Comparison of ENCODE assay signal across 18 cellular contexts in the genomic region with DNA sequence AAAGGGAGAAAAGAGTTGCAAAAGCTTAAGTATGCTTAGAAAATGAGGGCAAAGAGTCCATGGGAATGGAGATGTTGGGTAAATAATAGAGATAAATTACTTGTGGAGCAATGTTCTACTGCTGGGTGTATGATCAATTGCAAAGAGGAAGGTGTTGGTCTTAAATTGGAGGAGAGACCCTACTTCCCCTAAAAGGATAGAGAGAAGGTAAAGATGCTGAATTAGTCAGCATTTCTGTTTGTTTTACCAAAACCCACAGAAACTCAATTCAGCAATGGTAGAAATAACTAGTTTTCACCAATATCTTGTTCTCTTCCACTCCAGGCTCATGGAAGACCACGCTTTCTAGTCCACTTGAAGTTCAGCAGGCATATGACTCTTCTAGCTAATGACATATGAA. TPM values are rescaled to one million over a fixed set of nuclear protein-coding genes. Genes with fewer than 3 reads are reported as not detected.
DNase-seq lines count a peak whose midpoint lies in the region; ATAC-seq and TF ChIP-seq lines count a peak whose summit lies in the region.
"Had no signal": no experiment of that assay in that cellular context is flagged by ENCODE, and none has a peak within 500 bp of the region (broad histone marks: within the 10 kb centered on the region; RNA-seq: fewer than 3 reads in every experiment).

No MANE protein-coding gene starts in this region.

- CTCF ChIA-PET in Caco-2 (lab: Charles Lee), result interaction anchor here (0.5 to 0.6 kb wide), 2 partner anchors 14 to 172 kb away, joined by 3 read pairs; no protein-coding TSS in a partner anchor

- no peaks in the 10 kb centered on the region for H3K9me3 Mint-ChIP-seq in Caco-2 (ENCODE audit: unreplicated experiment)
- H3K9me3 Mint-ChIP-seq: activated CD8-positive, alpha-beta T cell treated with anti-CD3 and anti-CD28 coated beads for 36 hours; activated naive CD8-positive, alpha-beta T cell treated with anti-CD3 and anti-CD28 coated beads, Interleukin-2, amount 50 U/mL, for 24 hours; natural killer cell treated with Interleukin-12 subunit alpha and Interleukin-12 subunit beta and Interleukin-15 and Interleukin-18, amount 100 ng/mL, for 72 hours had no signal

- peak; percentile 34 for ATAC-seq in GM18867 (IDR thresholded peaks at IDR 0.05; ENCODE audit: unreplicated experiment)
- ATAC-seq in GM21381 (IDR thresholded peaks at IDR 0.05; ENCODE audit: unreplicated experiment), result peak; percentile 46
- ATAC-seq in HG02870 (IDR thresholded peaks at IDR 0.05; ENCODE audit: unreplicated experiment), result peak; percentile 31
- ATAC-seq in HG03520 (IDR thresholded peaks at IDR 0.05; ENCODE audit: unreplicated experiment), result peak; percentile 37
- ATAC-seq in HG03045 (IDR thresholded peaks at IDR 0.05; ENCODE audit: unreplicated experiment), result no peak
- ATAC-seq in left lobe of liver, result no peak
- ATAC-seq: activated CD8-positive, alpha-beta T cell treated with anti-CD3 and anti-CD28 coated beads for 36 hours; activated naive CD8-positive, alpha-beta T cell treated with anti-CD3 and anti-CD28 coated beads, Interleukin-2, amount 50 U/mL, for 24 hours; natural killer cell treated with Interleukin-12 subunit alpha and Interleukin-12 subunit beta and Interleukin-15 and Interleukin-18, amount 100 ng/mL, for 72 hours had no signal

- H3K4me3 Mint-ChIP-seq in Caco-2 (ENCODE audit: unreplicated experiment), result no peak overlapping the region
- H3K4me3 Mint-ChIP-seq: activated CD8-positive, alpha-beta T cell treated with anti-CD3 and anti-CD28 coated beads for 36 hours; activated naive CD8-positive, alpha-beta T cell treated with anti-CD3 and anti-CD28 coated beads, Interleukin-2, amount 50 U/mL, for 24 hours; natural killer cell treated with Interleukin-12 subunit alpha and Interleukin-12 subunit beta and Interleukin-15 and Interleukin-18, amount 100 ng/mL, for 72 hours had no signal

- no peaks in the 10 kb centered on the region for H3K36me3 ChIP-seq in Caco-2 (ENCODE audit: control insufficient read depth, insufficient read depth, low read length)

- H3K4me1 Mint-ChIP-seq in Caco-2 (ENCODE audit: low read depth, unreplicated experiment), result no peaks in the 10 kb centered on the region
- H3K4me1 Mint-ChIP-seq: activated naive CD8-positive, alpha-beta T cell treated with anti-CD3 and anti-CD28 coated beads, Interleukin-2, amount 50 U/mL, for 24 hours had no signal

- DNase-seq in Caco-2 (no peak), left lobe of liver (ENCODE audit: low spot score) (no peak)
- DNase-seq in activated CD4-positive, alpha-beta T cell treated with anti-CD3 and anti-CD28 coated beads for 48 hours, result no peak
- DNase-seq: activated CD8-positive, alpha-beta T cell treated with anti-CD3 and anti-CD28 coated beads for 36 hours; activated naive CD8-positive, alpha-beta T cell treated with anti-CD3 and anti-CD28 coated beads, Interleukin-2, amount 50 U/mL, for 24 hours; HCEC 1CT; mesenchymal stem cell; NCI-H1092; NCI-H748 treated with DMSO at 0.1 percent for 48 hours; SK-N-SH; stimulated activated CD4-positive, alpha-beta T cell treated with anti-CD3 and anti-CD28 coated beads, Interleukin-4, amount 100 ng/mL, for 1 hour had no signal

- H3K27me3 ChIP-seq in Caco-2 (replicated peaks; ENCODE audit: control insufficient read depth, insufficient read depth, low read length), result no peaks in the 10 kb centered on the region

- H3K27ac Mint-ChIP-seq in Caco-2 (ENCODE audit: unreplicated experiment), result no peak overlapping the region
- H3K27ac Mint-ChIP-seq: activated CD8-positive, alpha-beta T cell treated with anti-CD3 and anti-CD28 coated beads for 36 hours; activated naive CD8-positive, alpha-beta T cell treated with anti-CD3 and anti-CD28 coated beads, Interleukin-2, amount 50 U/mL, for 24 hours; natural killer cell treated with Interleukin-12 subunit alpha and Interleukin-12 subunit beta and Interleukin-15 and Interleukin-18, amount 100 ng/mL, for 72 hours had no signal

- H3K36me3 Mint-ChIP-seq in Caco-2 (ENCODE audit: insufficient read depth, unreplicated experiment), result no peaks in the 10 kb centered on the region
- H3K36me3 Mint-ChIP-seq: natural killer cell treated with Interleukin-12 subunit alpha and Interleukin-12 subunit beta and Interleukin-15 and Interleukin-18, amount 100 ng/mL, for 72 hours had no signal

- intact Hi-C loops in Caco-2 (cut with micrococcal nuclease; ENCODE audit: unreplicated experiment), result no loop called here

- no TSS peak for BruUV-seq in Caco-2 (replicated peaks; lab: Mats Ljungman, UMichigan)

- no peaks in the 10 kb centered on the region for H3K9me3 ChIP-seq in Caco-2
- H3K9me3 ChIP-seq: SK-N-SH had no signal

- H3K4me1 ChIP-seq in Caco-2, result no peaks in the 10 kb centered on the region

- POLR2A ChIA-PET in Caco-2 (lab: Charles Lee), result no interaction called here

- H3K4me3 ChIP-seq in Caco-2 (ENCODE audit: low read depth, low read length), result no peak overlapping the region

- peaks cover 12% of the 10 kb centered on the region for H3K27me3 Mint-ChIP-seq in Caco-2 (ENCODE audit: insufficient read depth, unreplicated experiment)

- no peak for TF ChIP-seq CTCF in Caco-2 (IDR thresholded peaks at IDR 0.05; ENCODE audit: insufficient read depth in 1 of 2, low read depth in 1 of 2, low read length in 1 of 2, severe bottlenecking in 1 of 2, unreplicated experiment in 1 of 2)

RNA-seq across cellular contexts. Expression of gene ASB4, which starts 32.1 kb away (rescaled TPM):
- total RNA-seq in Caco-2 (2022) (not detected in 2 replicates), left lobe of liver (0.40 TPM)
- total RNA-seq: activated CD8-positive, alpha-beta T cell treated with anti-CD3 and anti-CD28 coated beads for 36 hours; fibroblast of lung; natural killer cell treated with Interleukin-12 subunit alpha and Interleukin-12 subunit beta and Interleukin-15 and Interleukin-18, amount 100 ng/mL, for 72 hours had no signal

Comparison
In these comparisons a context has a peak if more than half of its experiments do, and no peak if none do; other contexts are left out.
1. ATAC-seq: peak in GM18867 (single experiment), GM21381 (single experiment), HG02870 (single experiment) and HG03520 (single experiment); none in HG03045 (single experiment) and left lobe of liver (single experiment).